ENCODE assay signal across 8 cellular contexts in the genomic region with DNA sequence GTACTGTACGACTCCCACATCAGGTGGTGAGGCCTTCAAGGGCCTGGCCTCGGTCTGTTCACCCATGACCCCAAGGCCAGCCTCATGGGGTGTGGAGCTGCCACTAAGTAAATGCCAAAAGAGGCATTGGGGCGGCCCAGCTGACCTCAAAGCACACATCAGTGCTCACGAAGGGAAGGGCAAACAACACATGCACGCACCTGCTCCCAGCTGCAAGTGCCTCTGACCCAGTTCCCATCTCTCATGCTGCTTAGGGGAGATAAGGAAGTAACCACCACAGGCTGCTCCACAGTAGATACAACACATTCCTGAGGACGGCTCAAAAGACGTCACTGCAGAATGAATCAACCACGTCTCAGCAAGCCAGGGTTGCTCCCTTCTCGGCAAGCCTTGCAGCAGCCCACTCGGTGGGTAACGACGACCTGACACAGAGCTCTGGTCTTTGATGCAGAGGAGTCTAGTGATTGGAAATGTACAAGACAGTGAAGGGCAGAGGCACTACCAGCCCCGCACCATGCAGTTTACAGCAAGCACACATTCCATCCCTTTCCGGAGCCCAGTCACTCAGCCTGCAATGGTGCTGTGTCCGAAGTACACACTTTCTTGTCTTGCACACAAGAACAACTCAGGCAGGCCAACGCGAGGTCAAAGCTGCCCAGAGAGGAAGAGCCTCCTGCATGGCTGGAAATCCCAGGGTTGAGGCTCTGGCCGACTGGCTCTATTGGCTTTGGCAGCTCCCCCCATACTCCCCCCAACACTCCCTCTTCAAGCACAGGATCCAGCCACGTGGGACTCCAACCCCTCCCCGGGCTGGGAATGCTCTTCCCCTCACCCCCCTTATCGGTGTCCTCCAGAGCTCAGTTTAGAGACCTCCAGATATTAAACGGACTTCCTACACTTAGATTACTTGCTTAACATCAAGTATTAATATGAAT. TPM values are rescaled to one million over a fixed set of nuclear protein-coding genes. Genes with fewer than 3 reads are reported as not detected.
DNase-seq lines count a peak whose midpoint lies in the region; ATAC-seq, FAIRE-seq and TF ChIP-seq lines count a peak whose summit lies in the region.

No MANE protein-coding gene starts in this region.

- no peak overlapping the region for H3K9ac ChIP-seq in HUES48 (ENCODE audit: low read depth, low read length)

- H3K9me3 ChIP-seq in HUES48 (ENCODE audit: control insufficient read depth, insufficient read depth, low read length) (no peaks in the 10 kb centered on the region), pancreas (no peaks in the 10 kb centered on the region)

- 50 to 54% methylated on average over 20 to 22 of the region's 22 CpGs for WGBS in pancreas, 2 donors

- H3K4me3 Mint-ChIP-seq in endothelial cell (ENCODE audit: unreplicated experiment): peak overlapping the region; percentile 47
- H3K4me3 Mint-ChIP-seq in activated T-helper 2 cell treated with anti-CD3 and anti-CD28 coated beads, Interferon-gamma antibody, Interleukin-2, Interleukin-4, amounts not matched to agents 10 μg/mL and 5 μg/mL and 100 μg/mL, durations not matched to agents 14 hours and 24 hours and 36 hours (ENCODE audit: low read depth): no peak overlapping the region

- peaks cover 44% of the 10 kb centered on the region for H3K4me1 Mint-ChIP-seq in endothelial cell (ENCODE audit: unreplicated experiment)
- no peaks in the 10 kb centered on the region for H3K4me1 Mint-ChIP-seq in activated T-helper 2 cell treated with anti-CD3 and anti-CD28 coated beads, Interferon-gamma antibody, Interleukin-2, Interleukin-4, amounts not matched to agents 10 μg/mL and 5 μg/mL and 100 μg/mL, durations not matched to agents 14 hours and 24 hours and 36 hours (ENCODE audit: low read depth)

- FAIRE-seq in pancreas (lab: Jason Lieb, UNC): no peak

- H3K27ac ChIP-seq in HUES48 (ENCODE audit: low read depth, low read length): peak overlapping the region; percentile 72
- no peak overlapping the region for H3K27ac ChIP-seq in pancreas

- no peaks in the 10 kb centered on the region for H3K27me3 ChIP-seq in HUES48 (ENCODE audit: control insufficient read depth, insufficient read depth, low read length)
- H3K27me3 ChIP-seq in pancreas: no peaks in the 10 kb centered on the region

- H3K36me3 ChIP-seq in HUES48 (ENCODE audit: control insufficient read depth, insufficient read depth, low read length): peaks cover 13% of the 10 kb centered on the region; the same call in 1 of the 2 replicates
- no peaks in the 10 kb centered on the region for H3K36me3 ChIP-seq in pancreas

- DNase-seq in endothelial cell (ENCODE audit: low spot score): no peak
- no peak for DNase-seq in pancreas
- no peak for DNase-seq in activated T-helper 2 cell treated with anti-CD3 and anti-CD28 coated beads, Interferon-gamma antibody, Interleukin-2, Interleukin-4, amounts not matched to agents 10 μg/mL and 5 μg/mL and 100 μg/mL, durations not matched to agents 14 hours and 24 hours and 36 hours (ENCODE audit: low spot score)
- DNase-seq in HuH-7 (ENCODE audit: low spot score): no peak
- DNase-seq in hippocampal formation (lab: John Stamatoyannopoulos, UW): no peak

- TF ChIP-seq CTCF in endothelial cell (IDR thresholded peaks at IDR 0.05; ENCODE audit: unreplicated experiment): no peak
- no peak for TF ChIP-seq CTCF in pancreas (IDR thresholded peaks at IDR 0.05)

- peak overlapping the region; percentile 89 for H3K27ac Mint-ChIP-seq in endothelial cell (ENCODE audit: unreplicated experiment)
- no peak overlapping the region for H3K27ac Mint-ChIP-seq in activated T-helper 2 cell treated with anti-CD3 and anti-CD28 coated beads, Interferon-gamma antibody, Interleukin-2, Interleukin-4, amounts not matched to agents 10 μg/mL and 5 μg/mL and 100 μg/mL, durations not matched to agents 14 hours and 24 hours and 36 hours

- no peaks in the 10 kb centered on the region for H3K9me3 Mint-ChIP-seq in endothelial cell (ENCODE audit: unreplicated experiment)
- no peaks in the 10 kb centered on the region for H3K9me3 Mint-ChIP-seq in activated T-helper 2 cell treated with anti-CD3 and anti-CD28 coated beads, Interferon-gamma antibody, Interleukin-2, Interleukin-4, amounts not matched to agents 10 μg/mL and 5 μg/mL and 100 μg/mL, durations not matched to agents 14 hours and 24 hours and 36 hours

- H3K4me1 ChIP-seq in HUES48 (ENCODE audit: control insufficient read depth, insufficient read depth, low read length) (peaks cover 26% of the 10 kb centered on the region), pancreas (no peaks in the 10 kb centered on the region)

- peak; percentile 55 for ATAC-seq in GM19023 (IDR thresholded peaks at IDR 0.05; ENCODE audit: unreplicated experiment)
- peak in 3 of 4 donors; percentile 42 to 53 (median 48) for ATAC-seq in pancreas
- no peak for ATAC-seq in HG02970 (IDR thresholded peaks at IDR 0.05; ENCODE audit: low FRiP score, unreplicated experiment)

- H3K4me3 ChIP-seq in HUES48 (ENCODE audit: low read depth, low read length): no peak overlapping the region
- no peak overlapping the region for H3K4me3 ChIP-seq in pancreas

- peaks cover 10% of the 10 kb centered on the region for H3K27me3 Mint-ChIP-seq in endothelial cell (ENCODE audit: unreplicated experiment)
- peaks cover 7% of the 10 kb centered on the region for H3K27me3 Mint-ChIP-seq in activated T-helper 2 cell treated with anti-CD3 and anti-CD28 coated beads, Interferon-gamma antibody, Interleukin-2, Interleukin-4, amounts not matched to agents 10 μg/mL and 5 μg/mL and 100 μg/mL, durations not matched to agents 14 hours and 24 hours and 36 hours (ENCODE audit: low read depth)

- H3K36me3 Mint-ChIP-seq in endothelial cell (ENCODE audit: low read depth, unreplicated experiment): peaks cover 41% of the 10 kb centered on the region
- no peaks in the 10 kb centered on the region for H3K36me3 Mint-ChIP-seq in activated T-helper 2 cell treated with anti-CD3 and anti-CD28 coated beads, Interferon-gamma antibody, Interleukin-2, Interleukin-4, amounts not matched to agents 10 μg/mL and 5 μg/mL and 100 μg/mL, durations not matched to agents 14 hours and 24 hours and 36 hours (ENCODE audit: low read depth)

- intact Hi-C loops in pancreas (cut with DNase I): no loop called here
- intact Hi-C loops in activated T-helper 2 cell treated with anti-CD3 and anti-CD28 coated beads, Interferon-gamma antibody, Interleukin-2, Interleukin-4, amounts not matched to agents 10 μg/mL and 5 μg/mL and 100 μg/mL, durations not matched to agents 14 hours and 24 hours and 36 hours (cut with micrococcal nuclease): no loop called here

RNA-seq across cellular contexts. Expression of a gene that starts 31.8 kb away (rescaled TPM):
- total RNA-seq in endothelial cell (ENCODE audit: unreplicated experiment): 1.2 TPM
- total RNA-seq in pancreas: not detected
- not detected for polyA plus RNA-seq in pancreas
- total RNA-seq in activated T-helper 2 cell treated with anti-CD3 and anti-CD28 coated beads, Interferon-gamma antibody, Interleukin-2, Interleukin-4, amounts not matched to agents 10 μg/mL and 5 μg/mL and 100 μg/mL, durations not matched to agents 14 hours and 24 hours and 36 hours: not detected in 2 replicates

RNA-seq across cellular contexts. Expression of a gene that starts 51.2 kb away (rescaled TPM):
- total RNA-seq in endothelial cell (ENCODE audit: unreplicated experiment) (65.0 TPM), pancreas (under 1 TPM; 0.06 to 0.58 (median 0.17) TPM)
- under 1 TPM; 0.08 to 0.16 TPM for polyA plus RNA-seq in pancreas
- not detected in 2 replicates for total RNA-seq in activated T-helper 2 cell treated with anti-CD3 and anti-CD28 coated beads, Interferon-gamma antibody, Interleukin-2, Interleukin-4, amounts not matched to agents 10 μg/mL and 5 μg/mL and 100 μg/mL, durations not matched to agents 14 hours and 24 hours and 36 hours

Comparison
In these comparisons a context has a peak if more than half of its experiments do, and no peak if none do; other contexts are left out.
1. RNA of a gene that starts 51.2 kb away (total RNA-seq): 65.0 TPM in endothelial cell (single experiment); 0.06 to 0.58 TPM in pancreas and not detected in activated T-helper 2 cell treated with anti-CD3 and anti-CD28 coated beads, Interferon-gamma antibody, Interleukin-2, Interleukin-4, amounts not matched to agents 10 μg/mL and 5 μg/mL and 100 μg/mL, durations not matched to agents 14 hours and 24 hours and 36 hours; every median in the first group is over 10 times any median in the second.